ENCODE assay signal across 16 cellular contexts in genomic region chr6:16737926-16738325, GRCh38. TPM values are rescaled to one million over a fixed set of nuclear protein-coding genes. Genes with fewer than 3 reads are reported as not detected.
DNase-seq lines count a peak whose midpoint lies in the region; ATAC-seq and TF ChIP-seq lines count a peak whose summit lies in the region.
"Had no signal": no experiment of that assay in that cellular context is flagged by ENCODE, and none has a peak within 500 bp of the region (broad histone marks: within the 10 kb centered on the region; RNA-seq: fewer than 3 reads in every experiment).

No MANE protein-coding gene starts in this region.

- H3K4me1 ChIP-seq in KMS-11 (ENCODE audit: low read depth, poor library complexity, severe bottlenecking) (peaks cover 99% of the 10 kb centered on the region), mesenchymal stem cell (ENCODE audit: control insufficient read depth, insufficient read depth, low read depth, low read length) (peaks cover 12% of the 10 kb centered on the region), thoracic aorta (ENCODE audit: control insufficient read depth in 1 of 2, low read depth in 2 of 2) (peaks cover 29 to 74% of the 10 kb centered on the region in 2 donors)

- no peak overlapping the region for H3K23ac ChIP-seq in mesenchymal stem cell (ENCODE audit: low read length in 2 of 2)

- H3K27ac ChIP-seq in KMS-11 (peak overlapping the region; percentile 41), mesenchymal stem cell (ENCODE audit: low read length, poor library complexity, severe bottlenecking) (no peak overlapping the region), thoracic aorta (peak overlapping the region; percentile 10 to 45)
- H3K27ac ChIP-seq: BLaER1 had no signal

- peaks cover 46% of the 10 kb centered on the region for H3K36me3 Mint-ChIP-seq in brain

- H3K4me3 ChIP-seq in KMS-11 (IDR thresholded peaks at IDR 0.05; ENCODE audit: insufficient read depth, low read depth, low read length), result no peak overlapping the region
- H3K4me3 ChIP-seq in mesenchymal stem cell (ENCODE audit: insufficient read depth in 1 of 2, low read depth in 1 of 2, low read length in 2 of 2), result no peak overlapping the region
- H3K4me3 ChIP-seq in thoracic aorta, result no peak overlapping the region
- H3K4me3 ChIP-seq: BLaER1, tibial nerve had no signal

- H2AK5ac ChIP-seq in mesenchymal stem cell (ENCODE audit: low read length, severe bottlenecking), result no peak overlapping the region

- no peak overlapping the region for H3K18ac ChIP-seq in mesenchymal stem cell (ENCODE audit: low read depth in 1 of 2, low read length in 2 of 2)

- H3K4me3 Mint-ChIP-seq in brain, result no peak overlapping the region
- H3K4me3 Mint-ChIP-seq: activated naive CD4-positive, alpha-beta T cell treated with anti-CD3 and anti-CD28 coated beads, Interleukin-2, amount 10 ng/mL, durations not matched to agents 7 days and 5 days had no signal

- peaks cover 55% of the 10 kb centered on the region for H3K4me1 Mint-ChIP-seq in brain

- H3K9me3 Mint-ChIP-seq in brain, result no peaks in the 10 kb centered on the region
- H3K9me3 Mint-ChIP-seq: activated naive CD4-positive, alpha-beta T cell treated with anti-CD3 and anti-CD28 coated beads, Interleukin-2, amount 10 ng/mL, durations not matched to agents 7 days and 5 days; natural killer cell treated with Interleukin-12 subunit alpha and Interleukin-12 subunit beta and Interleukin-15 and Interleukin-18, amount 100 ng/mL, for 72 hours had no signal

- H3K9me3 ChIP-seq in mesenchymal stem cell (ENCODE audit: control insufficient read depth, low read length) (no peaks in the 10 kb centered on the region), thoracic aorta (no peaks in the 10 kb centered on the region)
- H3K9me3 ChIP-seq: BLaER1, tibial nerve had no signal

- H3K36me3 ChIP-seq in KMS-11 (ENCODE audit: insufficient read depth) (no peaks in the 10 kb centered on the region), mesenchymal stem cell (ENCODE audit: control insufficient read depth in 1 of 2, insufficient read depth in 2 of 2, low read depth in 1 of 2, low read length in 2 of 2) (peaks cover 0 to 16% of the 10 kb centered on the region in 2 experiments), thoracic aorta (no peaks in the 10 kb centered on the region)
- H3K36me3 ChIP-seq: tibial nerve had no signal

- H2BK120ac ChIP-seq in mesenchymal stem cell (ENCODE audit: low read depth, low read length), result no peak overlapping the region

- H2AFZ ChIP-seq in KMS-11 (ENCODE audit: low read depth), result no peak overlapping the region
- H2AFZ ChIP-seq in mesenchymal stem cell (ENCODE audit: low read depth, low read length), result no peak overlapping the region

- H2BK15ac ChIP-seq in mesenchymal stem cell (ENCODE audit: low read depth, poor library complexity, severe bottlenecking), result no peak overlapping the region

- H4K20me1 ChIP-seq in KMS-11 (ENCODE audit: insufficient read depth), result no peaks in the 10 kb centered on the region; the same call in 1 of the 2 replicates

- no peak overlapping the region for H4K91ac ChIP-seq in mesenchymal stem cell (ENCODE audit: low read length)

- H4K8ac ChIP-seq in mesenchymal stem cell (ENCODE audit: low read length), result no peak overlapping the region

- H3K27me3 Mint-ChIP-seq in brain, result no peaks in the 10 kb centered on the region
- H3K27me3 Mint-ChIP-seq: activated naive CD4-positive, alpha-beta T cell treated with anti-CD3 and anti-CD28 coated beads, Interleukin-2, amount 10 ng/mL, durations not matched to agents 7 days and 5 days; natural killer cell treated with Interleukin-12 subunit alpha and Interleukin-12 subunit beta and Interleukin-15 and Interleukin-18, amount 100 ng/mL, for 72 hours had no signal

- no peak overlapping the region for H2BK5ac ChIP-seq in mesenchymal stem cell (ENCODE audit: low read depth, low read length, poor library complexity, severe bottlenecking)

- no peak for ATAC-seq in thoracic aorta (ENCODE audit: insufficient number of reproducible peaks, low FRiP score, low read depth)
- no peak for ATAC-seq in esophagus mucosa
- ATAC-seq: natural killer cell treated with Interleukin-12 subunit alpha and Interleukin-12 subunit beta and Interleukin-15 and Interleukin-18, amount 100 ng/mL, for 72 hours had no signal

- 81% methylated on average over 3 of the region's 5 CpGs for WGBS in mesenchymal stem cell

- TF ChIP-seq CTCF in KMS-11 (conservative IDR thresholded peaks at IDR 0.05; ENCODE audit: low read depth, low read length) (no peak), brain (conservative IDR thresholded peaks at IDR 0.05) (no peak), thoracic aorta (IDR thresholded peaks at IDR 0.05) (no peak)

- H3K9ac ChIP-seq in KMS-11 (no peak overlapping the region), mesenchymal stem cell (ENCODE audit: low read length) (peak overlapping the region; percentile 57)
- H3K9ac ChIP-seq: BLaER1 had no signal

- no peak overlapping the region for H2BK12ac ChIP-seq in mesenchymal stem cell (ENCODE audit: low read length in 2 of 2)

- DNase-seq in mesenchymal stem cell (no peak), thoracic aorta (ENCODE audit: low spot score) (no peak), D341Med (ENCODE audit: low spot score) (no peak), NCI-H82 treated with DMSO at 0.1 percent for 48 hours (lab: John Stamatoyannopoulos, UW; ENCODE audit: unreplicated experiment) (no peak)
- DNase-seq: activated naive CD4-positive, alpha-beta T cell treated with anti-CD3 and anti-CD28 coated beads, Interleukin-2, amount 10 ng/mL, durations not matched to agents 7 days and 5 days; DMS79; effector CD8-positive, alpha-beta T cell; NCI-H1694 treated with DMSO at 0.1 percent for 48 hours; NCI-H446 treated with DMSO at 0.1 percent for 48 hours; retina had no signal

- H3K4me2 ChIP-seq in KMS-11 (peak overlapping the region; percentile 47), mesenchymal stem cell (ENCODE audit: low read length, poor library complexity, severe bottlenecking) (no peak overlapping the region)

- H3K4ac ChIP-seq in mesenchymal stem cell (ENCODE audit: low read depth in 1 of 2, low read length in 2 of 2), result no peak overlapping the region

- H3K27ac Mint-ChIP-seq in brain, result peak overlapping the region in 3 of 5 experiments; percentile 16 to 45 (median 22)
- H3K27ac Mint-ChIP-seq: activated naive CD4-positive, alpha-beta T cell treated with anti-CD3 and anti-CD28 coated beads, Interleukin-2, amount 10 ng/mL, durations not matched to agents 7 days and 5 days had no signal

- no peaks in the 10 kb centered on the region for H3K27me3 ChIP-seq in KMS-11 (ENCODE audit: insufficient read depth, low read depth)
- no peaks in the 10 kb centered on the region for H3K27me3 ChIP-seq in mesenchymal stem cell (ENCODE audit: control insufficient read depth in 1 of 2, insufficient read depth in 1 of 2, low read length in 2 of 2)
- no peaks in the 10 kb centered on the region for H3K27me3 ChIP-seq in thoracic aorta (replicated peaks; ENCODE audit: insufficient read depth)
- H3K27me3 ChIP-seq: BLaER1, tibial nerve had no signal

- peaks cover 55% of the 10 kb centered on the region; the same call in 1 of the 2 replicates for H3K79me2 ChIP-seq in KMS-11 (ENCODE audit: insufficient read depth, low read depth)

- no peak overlapping the region for H3K14ac ChIP-seq in mesenchymal stem cell (ENCODE audit: low read length in 2 of 2)

- peaks cover 26% of the 10 kb centered on the region for H3K79me1 ChIP-seq in mesenchymal stem cell (replicated peaks; ENCODE audit: low read length, poor library complexity, severe bottlenecking)

RNA-seq across cellular contexts. Expression of gene ATXN1, which starts 23.3 kb away (rescaled TPM):
- polyA plus RNA-seq in brain (ENCODE audit: insufficient read depth, low read depth, low replicate concordance), result 4.5 TPM
- 16.8 TPM for polyA plus RNA-seq in mesenchymal stem cell (2013, experiment 1 of 2)
- 16.0 TPM for polyA plus RNA-seq in mesenchymal stem cell (2013, experiment 2 of 2)
- total RNA-seq in thoracic aorta, result 10 to 100 TPM; 59.8 to 62.4 TPM
- total RNA-seq in esophagus mucosa, result 29.3 TPM
